Comparison of ENCODE assay signal across 25 cellular contexts in the genomic region with DNA sequence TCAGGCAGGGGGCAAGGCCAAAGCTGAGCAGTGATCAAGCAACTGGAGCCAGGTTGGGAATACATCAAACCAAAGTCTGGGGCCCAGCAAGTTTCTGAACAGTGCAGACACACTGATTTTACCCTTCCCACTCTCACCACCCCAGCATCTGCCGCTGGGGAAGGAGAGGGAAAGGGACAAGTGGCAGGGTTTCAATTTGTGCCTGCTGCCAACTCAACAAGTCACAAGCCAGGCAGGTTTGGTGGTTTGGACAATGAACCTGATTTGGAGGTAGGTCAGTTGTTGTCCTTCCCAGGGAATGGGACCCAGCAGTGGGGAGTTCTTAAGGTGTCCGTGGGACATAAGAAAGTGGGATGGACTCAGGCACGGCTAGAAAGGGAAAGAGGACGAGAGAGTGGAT.
DNase-seq lines count a peak whose midpoint lies in the region; ATAC-seq and TF ChIP-seq lines count a peak whose summit lies in the region.
"Had no signal": no experiment of that assay in that cellular context is flagged by ENCODE, and none has a peak within 500 bp of the region (broad histone marks: within the 10 kb centered on the region; RNA-seq: fewer than 3 reads in every experiment).

No MANE protein-coding gene starts in this region.

- H3K4me1 ChIP-seq in breast epithelium (no peaks in the 10 kb centered on the region), mammary epithelial cell (ENCODE audit: insufficient read depth, low read length) (no peaks in the 10 kb centered on the region), body of pancreas (peaks cover 27% of the 10 kb centered on the region), thyroid gland (peaks cover 10 to 19% of the 10 kb centered on the region in 2 donors)
- H3K4me1 ChIP-seq in CD8-positive, alpha-beta T cell (ENCODE audit: insufficient read depth, low read length): no peaks in the 10 kb centered on the region
- H3K4me1 ChIP-seq: BE2C, SJSA1 had no signal

- H3K27me3 ChIP-seq in breast epithelium (no peaks in the 10 kb centered on the region), mammary epithelial cell (ENCODE audit: insufficient read depth, low read length) (no peaks in the 10 kb centered on the region), body of pancreas (no peaks in the 10 kb centered on the region), thyroid gland (no peaks in the 10 kb centered on the region)
- H3K27me3 ChIP-seq in CD8-positive, alpha-beta T cell (ENCODE audit: insufficient read depth, low read length): no peaks in the 10 kb centered on the region
- H3K27me3 ChIP-seq: BE2C, SJSA1 had no signal

- H2AFZ ChIP-seq in mammary epithelial cell (ENCODE audit: low read depth, low read length): no peak overlapping the region

- H3K27me3 Mint-ChIP-seq in CD8-positive, alpha-beta T cell (ENCODE audit: low read depth): peaks cover 2% of the 10 kb centered on the region
- no peaks in the 10 kb centered on the region for H3K27me3 Mint-ChIP-seq in activated T-cell treated with anti-CD3 and anti-CD28 coated beads, Interleukin-2, amount 50 U/mL, for 4 hours (ENCODE audit: low read depth)

- ATAC-seq in body of pancreas: peak; percentile 45
- peak; percentile 67 for ATAC-seq in left ventricle myocardium superior
- ATAC-seq in HG03025 (IDR thresholded peaks at IDR 0.05; ENCODE audit: low FRiP score, unreplicated experiment): no peak
- no peak for ATAC-seq in CD8-positive, alpha-beta T cell
- ATAC-seq in activated T-cell treated with anti-CD3 and anti-CD28 coated beads, Interleukin-2, amount 50 U/mL, for 4 hours: no peak
- ATAC-seq: activated CD8-positive, alpha-beta T cell treated with anti-CD3 and anti-CD28 coated beads, Interleukin-2, amount 10 ng/mL, durations not matched to agents 7 days and 5 days; effector memory CD8-positive, alpha-beta T cell; HCT116; stimulated activated effector memory CD8-positive, alpha-beta T cell treated with anti-CD3 and anti-CD28 coated beads, Interleukin-12 subunit alpha, Interleukin-12 subunit beta, amount 100 ng/mL, for 72 hours; T-cell had no signal

- dilution Hi-C loops in mammary epithelial cell (cut with HindIII; ENCODE audit: low sequenced_read_pairs): no loop called here

- H3K36me3 Mint-ChIP-seq in CD8-positive, alpha-beta T cell: no peaks in the 10 kb centered on the region
- no peaks in the 10 kb centered on the region for H3K36me3 Mint-ChIP-seq in activated T-cell treated with anti-CD3 and anti-CD28 coated beads, Interleukin-2, amount 50 U/mL, for 4 hours (ENCODE audit: insufficient read depth)
- H3K36me3 Mint-ChIP-seq: stimulated activated effector memory CD8-positive, alpha-beta T cell treated with anti-CD3 and anti-CD28 coated beads, Interleukin-12 subunit alpha, Interleukin-12 subunit beta, amount 100 ng/mL, for 72 hours; T-cell had no signal

- H3K4me3 ChIP-seq in breast epithelium: peak overlapping the region in 1 of 3 donors; percentile 13
- H3K4me3 ChIP-seq in mammary epithelial cell (replicated peaks in 1 of 3; ENCODE audit: insufficient read depth in 1 of 3, low read depth in 2 of 3, low read length in 3 of 3): no peak overlapping the region
- H3K4me3 ChIP-seq in body of pancreas: no peak overlapping the region
- H3K4me3 ChIP-seq in thyroid gland (replicated peaks in 1 of 3): no peak overlapping the region
- H3K4me3 ChIP-seq in CD8-positive, alpha-beta T cell (ENCODE audit: low read depth, low read length): no peak overlapping the region
- H3K4me3 ChIP-seq: coronary artery, lung, SJSA1 had no signal

- no peak overlapping the region for H3K27ac Mint-ChIP-seq in CD8-positive, alpha-beta T cell
- H3K27ac Mint-ChIP-seq: activated CD8-positive, alpha-beta T cell treated with anti-CD3 and anti-CD28 coated beads, Interleukin-2, amount 10 ng/mL, durations not matched to agents 7 days and 5 days; effector memory CD8-positive, alpha-beta T cell; progenitor cell of endocrine pancreas; stimulated activated effector memory CD8-positive, alpha-beta T cell treated with anti-CD3 and anti-CD28 coated beads, Interleukin-12 subunit alpha, Interleukin-12 subunit beta, amount 100 ng/mL, for 72 hours; T-cell had no signal

- in situ Hi-C loops in mammary epithelial cell (cut with MboI; ENCODE audit: low sequenced_read_pairs in 2 of 2): no loop called here

- no peak for DNase-seq in breast epithelium (ENCODE audit: low spot score in 2 of 2)
- no peak for DNase-seq in mammary epithelial cell
- DNase-seq in body of pancreas: peak in 3 of 4 donors; percentile 33 to 72 (median 50)
- DNase-seq in left ventricle myocardium superior: no peak
- DNase-seq in thyroid gland: peak; percentile 47 to 60
- DNase-seq in CD8-positive, alpha-beta T cell: no peak
- DNase-seq in activated T-cell treated with anti-CD3 and anti-CD28 coated beads, Interleukin-2, amount 50 U/mL, for 4 hours: no peak
- DNase-seq: activated CD8-positive, alpha-beta T cell treated with anti-CD3 and anti-CD28 coated beads, Interleukin-2, amount 10 ng/mL, durations not matched to agents 7 days and 5 days; activated gamma-delta T cell; activated T-cell treated with anti-CD3 and anti-CD28 coated beads for 4 hours; BE2C; effector memory CD8-positive, alpha-beta T cell; foreskin fibroblast; Karpas-422; NCI-H510A; stimulated activated CD4-positive, alpha-beta T cell treated with anti-CD3 and anti-CD28 coated beads, Interleukin-1b, Interleukin-23, amount 100 ng/mL, for 48 hours; T-cell had no signal

- WGBS in mammary epithelial cell (ENCODE audit: low coverage, missing lambda C conversion rate): 0% methylated on average over 1 of the region's 4 CpGs
- 19 to 24% methylated on average over 4 of the region's 4 CpGs for WGBS in body of pancreas, 2 donors
- 65 to 69% methylated on average over 4 of the region's 4 CpGs for WGBS in thyroid gland, 2 donors

- TF ChIP-seq POLR2A in breast epithelium (IDR thresholded peaks at IDR 0.05): no peak
- no peak for TF ChIP-seq POLR2A in body of pancreas (IDR thresholded peaks at IDR 0.05)
- TF ChIP-seq POLR2A in thyroid gland (IDR thresholded peaks at IDR 0.05): no peak

- no peak overlapping the region for H3K4me3 Mint-ChIP-seq in CD8-positive, alpha-beta T cell
- H3K4me3 Mint-ChIP-seq in activated T-cell treated with anti-CD3 and anti-CD28 coated beads, Interleukin-2, amount 50 U/mL, for 4 hours: no peak overlapping the region
- H3K4me3 Mint-ChIP-seq: activated CD8-positive, alpha-beta T cell treated with anti-CD3 and anti-CD28 coated beads, Interleukin-2, amount 10 ng/mL, durations not matched to agents 7 days and 5 days; effector memory CD8-positive, alpha-beta T cell; neural crest cell; stimulated activated effector memory CD8-positive, alpha-beta T cell treated with anti-CD3 and anti-CD28 coated beads, Interleukin-12 subunit alpha, Interleukin-12 subunit beta, amount 100 ng/mL, for 72 hours; T-cell had no signal

- POLR2A ChIA-PET in CD8-positive, alpha-beta T cell (lab: Charles Lee): no interaction called here

- no peaks in the 10 kb centered on the region for H3K9me3 Mint-ChIP-seq in CD8-positive, alpha-beta T cell
- H3K9me3 Mint-ChIP-seq in activated T-cell treated with anti-CD3 and anti-CD28 coated beads, Interleukin-2, amount 50 U/mL, for 4 hours: peaks cover 3% of the 10 kb centered on the region
- H3K9me3 Mint-ChIP-seq: neural crest cell had no signal

- H3K36me3 ChIP-seq in breast epithelium (no peaks in the 10 kb centered on the region), mammary epithelial cell (ENCODE audit: insufficient read depth, low read length) (no peaks in the 10 kb centered on the region), body of pancreas (replicated peaks in 1 of 2; ENCODE audit: insufficient read depth in 1 of 2, low read depth in 2 of 2) (no peaks in the 10 kb centered on the region), thyroid gland (no peaks in the 10 kb centered on the region)
- H3K36me3 ChIP-seq in CD8-positive, alpha-beta T cell (ENCODE audit: insufficient read depth, low read length): no peaks in the 10 kb centered on the region
- H3K36me3 ChIP-seq: BE2C, SJSA1 had no signal

- BruUV-seq in mammary epithelial cell (replicated peaks; lab: Mats Ljungman, UMichigan): no TSS peak

- CTCF ChIA-PET in mammary epithelial cell (lab: Charles Lee; ENCODE audit: low non-redundant PET): no interaction called here
- CTCF ChIA-PET in CD8-positive, alpha-beta T cell (lab: Charles Lee): no interaction called here

- TF ChIP-seq CTCF in breast epithelium (IDR thresholded peaks at IDR 0.05): no peak
- TF ChIP-seq CTCF in mammary epithelial cell (conservative IDR thresholded peaks at IDR 0.05 in 1 of 2, IDR thresholded peaks at IDR 0.05 in 1 of 2; ENCODE audit: extremely low read depth in 1 of 2, insufficient read depth in 1 of 2, low read depth in 1 of 2, low read length in 2 of 2): no peak
- TF ChIP-seq CTCF in body of pancreas (IDR thresholded peaks at IDR 0.05): no peak
- no peak for TF ChIP-seq CTCF in thyroid gland (IDR thresholded peaks at IDR 0.05)
- TF ChIP-seq CTCF in CD8-positive, alpha-beta T cell (IDR thresholded peaks at IDR 0.05): no peak

- intact Hi-C loops in breast epithelium (cut with DNase I; ENCODE audit: low total_unique reads) (no loop called here), mammary epithelial cell (cut with micrococcal nuclease) (no loop called here), body of pancreas (cut with DNase I) (no loop called here), left ventricle myocardium superior (cut with micrococcal nuclease) (no loop called here), thyroid gland (cut with DNase I) (no loop called here)
- intact Hi-C loops in CD8-positive, alpha-beta T cell (cut with DNase I, micrococcal nuclease): no loop called here

- H3K4me2 ChIP-seq in mammary epithelial cell (ENCODE audit: insufficient read depth, low read depth, low read length): no peak overlapping the region

- H3K27ac ChIP-seq in breast epithelium (peak overlapping the region; percentile 39 to 50), mammary epithelial cell (ENCODE audit: insufficient read depth, low read depth, low read length) (no peak overlapping the region), body of pancreas (peak overlapping the region in 3 of 4 donors; percentile 33 to 61 (median 52)), thyroid gland (peak overlapping the region; percentile 57 to 72 (median 62))
- no peak overlapping the region for H3K27ac ChIP-seq in CD8-positive, alpha-beta T cell (ENCODE audit: low read depth, low read length)
- H3K27ac ChIP-seq: coronary artery, SJSA1 had no signal

- no peaks in the 10 kb centered on the region for H3K79me2 ChIP-seq in mammary epithelial cell (ENCODE audit: insufficient read depth, low read length)

- H3K9ac ChIP-seq in mammary epithelial cell (ENCODE audit: insufficient read depth, low read length): no peak overlapping the region

- no peaks in the 10 kb centered on the region for H3K4me1 Mint-ChIP-seq in CD8-positive, alpha-beta T cell (ENCODE audit: low read depth)
- no peaks in the 10 kb centered on the region for H3K4me1 Mint-ChIP-seq in activated T-cell treated with anti-CD3 and anti-CD28 coated beads, Interleukin-2, amount 50 U/mL, for 4 hours (ENCODE audit: low read depth)
- H3K4me1 Mint-ChIP-seq: stimulated activated effector memory CD8-positive, alpha-beta T cell treated with anti-CD3 and anti-CD28 coated beads, Interleukin-12 subunit alpha, Interleukin-12 subunit beta, amount 100 ng/mL, for 72 hours; T-cell had no signal

- H3K9me3 ChIP-seq in breast epithelium: no peaks in the 10 kb centered on the region
- peaks cover 15% of the 10 kb centered on the region for H3K9me3 ChIP-seq in mammary epithelial cell (replicated peaks; ENCODE audit: insufficient read depth, low read length)
- no peaks in the 10 kb centered on the region for H3K9me3 ChIP-seq in body of pancreas
- no peaks in the 10 kb centered on the region for H3K9me3 ChIP-seq in thyroid gland
- no peaks in the 10 kb centered on the region for H3K9me3 ChIP-seq in CD8-positive, alpha-beta T cell (ENCODE audit: low read length)
- H3K9me3 ChIP-seq: BE2C, SJSA1 had no signal

- H4K20me1 ChIP-seq in mammary epithelial cell (ENCODE audit: insufficient read depth, low read length): no peaks in the 10 kb centered on the region

Comparison
In these comparisons a context has a peak if more than half of its experiments do, and no peak if none do; other contexts are left out.
1. H3K27ac ChIP-seq: peak in breast epithelium (2 of 2), body of pancreas (3 of 4) and thyroid gland (3 of 3); none in mammary epithelial cell (single experiment) and CD8-positive, alpha-beta T cell (single experiment).
2. DNase-seq: peak in body of pancreas (3 of 4) and thyroid gland (2 of 2); none in breast epithelium (0 of 2), mammary epithelial cell (single experiment), left ventricle myocardium superior (single experiment), CD8-positive, alpha-beta T cell (0 of 7) and activated T-cell treated with anti-CD3 and anti-CD28 coated beads, Interleukin-2, amount 50 U/mL, for 4 hours (single experiment).
3. ATAC-seq: peak in body of pancreas (single experiment) and left ventricle myocardium superior (single experiment); none in HG03025 (single experiment), CD8-positive, alpha-beta T cell (single experiment) and activated T-cell treated with anti-CD3 and anti-CD28 coated beads, Interleukin-2, amount 50 U/mL, for 4 hours (0 of 2).